ENCODE assay signal across 8 cellular contexts in the genomic region with DNA sequence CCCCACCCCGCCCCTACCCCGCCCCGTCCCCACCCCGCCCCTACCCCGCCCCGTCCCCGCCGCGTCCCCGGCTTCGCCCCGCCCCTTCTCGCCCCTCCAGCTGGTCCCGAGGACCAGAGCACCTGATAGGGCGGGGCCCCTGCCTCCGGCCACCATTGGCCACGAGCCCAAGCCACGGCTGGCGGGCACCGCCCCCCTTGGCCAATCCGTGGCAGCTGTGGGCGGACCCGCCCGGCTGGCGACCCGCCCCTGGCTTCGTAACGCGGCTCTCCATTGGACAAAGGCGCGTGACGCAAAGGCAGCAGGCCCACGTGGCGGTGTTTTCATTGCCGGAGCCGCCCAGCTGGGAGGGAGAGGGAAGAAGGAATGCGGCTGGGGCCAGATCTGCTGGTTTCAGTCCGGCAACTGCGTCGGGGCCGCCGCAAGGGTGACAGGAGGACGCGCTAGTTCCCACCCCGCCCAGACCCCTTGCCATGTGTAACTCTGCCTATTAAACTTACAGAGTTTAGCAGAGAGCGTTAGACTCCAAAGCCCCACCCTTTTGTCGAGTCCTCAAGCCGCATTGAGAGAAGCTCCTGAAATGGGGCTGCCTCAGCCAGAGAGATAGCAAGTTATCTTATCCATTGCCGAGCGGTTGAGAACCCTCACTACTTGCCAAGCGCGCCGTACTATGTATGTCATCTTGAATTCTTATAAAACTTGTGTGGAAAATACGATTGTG. TPM values are rescaled to one million over a fixed set of nuclear protein-coding genes. Genes with fewer than 3 reads are reported as not detected.
DNase-seq lines count a peak whose midpoint lies in the region; FAIRE-seq and TF ChIP-seq lines count a peak whose summit lies in the region.

No MANE protein-coding gene starts in this region.

- H3K23ac ChIP-seq in neuronal stem cell (ENCODE audit: low read depth, low read length, poor library complexity) = no peak overlapping the region

- H3K9me2 ChIP-seq in MM.1S (replicated peaks; ENCODE audit: insufficient read depth, low read length) = no peaks in the 10 kb centered on the region

- H3K27ac ChIP-seq in MM.1S (ENCODE audit: low read length) (peak overlapping the region; percentile 94), neuronal stem cell (replicated peaks; ENCODE audit: low read length) (no peak overlapping the region), subcutaneous abdominal adipose tissue (ENCODE audit: low read depth, low read length) (peak overlapping the region; percentile 66)

- H3K4me3 ChIP-seq in HAP-1 = peak overlapping the region; percentile 26
- H3K4me3 ChIP-seq in MM.1S (ENCODE audit: low read length) = peak overlapping the region; percentile 61
- H3K4me3 ChIP-seq in neuronal stem cell (ENCODE audit: low read length in 2 of 2) = peak overlapping the region; percentile 56 to 72
- peak overlapping the region; percentile 55 to 87 (median 78) for H3K4me3 ChIP-seq in subcutaneous abdominal adipose tissue (ENCODE audit: low read depth in 1 of 5, low read length in 5 of 5)

- no peak overlapping the region for H2AK5ac ChIP-seq in neuronal stem cell (ENCODE audit: low read depth, low read length)

- no peak overlapping the region for H3K4ac ChIP-seq in neuronal stem cell (ENCODE audit: low read length)

- FAIRE-seq in frontal cortex (lab: Jason Lieb, UNC) = no peak

- H3K14ac ChIP-seq in neuronal stem cell (ENCODE audit: low read length) = no peak overlapping the region

- H3K9ac ChIP-seq in MM.1S (ENCODE audit: low read length) = peak overlapping the region; percentile 82
- no peak overlapping the region for H3K9ac ChIP-seq in neuronal stem cell (ENCODE audit: low read depth, low read length, poor library complexity)
- H3K9ac ChIP-seq in subcutaneous abdominal adipose tissue (ENCODE audit: low read length in 5 of 5) = peak overlapping the region in 4 of 5 donors; percentile 41 to 82 (median 52)

- no peak overlapping the region for H4K8ac ChIP-seq in neuronal stem cell (ENCODE audit: low read depth, low read length)

- H3K9me3 ChIP-seq in HAP-1 (no peaks in the 10 kb centered on the region), MM.1S (replicated peaks; ENCODE audit: insufficient read depth, low read length) (no peaks in the 10 kb centered on the region), neuronal stem cell (replicated peaks in 1 of 2; ENCODE audit: control insufficient read depth in 2 of 2, insufficient read depth in 1 of 2, low read depth in 1 of 2, low read length in 2 of 2) (no peaks in the 10 kb centered on the region), subcutaneous abdominal adipose tissue (ENCODE audit: control insufficient read depth in 5 of 5, low read length in 5 of 5) (no peaks in the 10 kb centered on the region)

- H2AFZ ChIP-seq in MM.1S (ENCODE audit: low read length) (no peak overlapping the region), neuronal stem cell (ENCODE audit: low read length) (peak overlapping the region; percentile 83)

- no peak overlapping the region for H3K18ac ChIP-seq in neuronal stem cell (ENCODE audit: low read length)

- peaks cover 41% of the 10 kb centered on the region for H3K79me2 ChIP-seq in MM.1S (ENCODE audit: low read length)

- H4K20me1 ChIP-seq in MM.1S (ENCODE audit: insufficient read depth, low read length) = no peaks in the 10 kb centered on the region

- H3K4me2 ChIP-seq in MM.1S (ENCODE audit: low read depth, low read length) = peak overlapping the region; percentile 82
- H3K4me2 ChIP-seq in neuronal stem cell (ENCODE audit: insufficient read depth, low read length, poor library complexity, severe bottlenecking) = peak overlapping the region; percentile 92

- no peaks in the 10 kb centered on the region for H3K36me3 ChIP-seq in HAP-1 (replicated peaks)
- H3K36me3 ChIP-seq in MM.1S (replicated peaks; ENCODE audit: insufficient read depth, low read length) = no peaks in the 10 kb centered on the region
- H3K36me3 ChIP-seq in neuronal stem cell (replicated peaks in 1 of 2; ENCODE audit: control insufficient read depth in 2 of 2, insufficient read depth in 2 of 2, low read length in 2 of 2) = no peaks in the 10 kb centered on the region
- H3K36me3 ChIP-seq in subcutaneous abdominal adipose tissue (ENCODE audit: control insufficient read depth in 5 of 5, insufficient read depth in 5 of 5, low read length in 5 of 5) = no peaks in the 10 kb centered on the region

- H3K4me1 ChIP-seq in HAP-1 (peaks cover 29% of the 10 kb centered on the region), MM.1S (ENCODE audit: low read length) (peaks cover 49% of the 10 kb centered on the region), neuronal stem cell (ENCODE audit: control insufficient read depth in 2 of 2, insufficient read depth in 1 of 2, low read depth in 1 of 2, low read length in 2 of 2) (peaks cover 3 to 14% of the 10 kb centered on the region in 2 donors), subcutaneous abdominal adipose tissue (ENCODE audit: control insufficient read depth in 5 of 5, insufficient read depth in 5 of 5, low read length in 5 of 5) (peaks cover 7 to 51% (median 46%) of the 10 kb centered on the region in 5 donors)

- peaks cover 49% of the 10 kb centered on the region for H3F3A ChIP-seq in MM.1S (ENCODE audit: insufficient read depth, low read length)

- H4K91ac ChIP-seq in neuronal stem cell (ENCODE audit: low read depth, low read length, poor library complexity) = no peak overlapping the region

- WGBS in neuronal stem cell (ENCODE audit: extremely low coverage in 2 of 2, insufficient read length in 2 of 2, insufficient replicate concordance in 1 of 2), 2 donors = no CpG with 5 or more reads among the region's 54 CpGs

- H3K27me3 ChIP-seq in HAP-1 (ENCODE audit: low read depth) (no peaks in the 10 kb centered on the region), MM.1S (replicated peaks; ENCODE audit: insufficient read depth, low read length) (no peaks in the 10 kb centered on the region), neuronal stem cell (ENCODE audit: control insufficient read depth in 3 of 3, insufficient read depth in 3 of 3, low read depth in 1 of 3, low read length in 3 of 3) (peaks cover 0 to 9% (median 2%) of the 10 kb centered on the region in 3 experiments), subcutaneous abdominal adipose tissue (ENCODE audit: control insufficient read depth in 5 of 5, insufficient read depth in 4 of 5, low read length in 5 of 5) (no peaks in the 10 kb centered on the region)

- no peak overlapping the region for H2BK12ac ChIP-seq in neuronal stem cell (ENCODE audit: low read length)

- in situ Hi-C loops in G401 (cut with HindIII; ENCODE audit: low sequenced_read_pairs) = no loop called here
- in situ Hi-C loops in HAP-1 (cut with MboI; ENCODE audit: low sequenced_read_pairs) = no loop called here

- no peak overlapping the region for H2BK120ac ChIP-seq in neuronal stem cell (ENCODE audit: low read depth, low read length)

- H2BK5ac ChIP-seq in neuronal stem cell (ENCODE audit: low read length) = no peak overlapping the region

- no peaks in the 10 kb centered on the region for H3K79me1 ChIP-seq in neuronal stem cell (ENCODE audit: low read depth, low read length)

- H2BK15ac ChIP-seq in neuronal stem cell (ENCODE audit: low read length) = no peak overlapping the region

- DNase-seq in G401 (ENCODE audit: low spot score) (peak; percentile 98), HAP-1 (ENCODE audit: low spot score in 2 of 2) (peak; percentile 98 to 100), MM.1S (peak; percentile 99), SIG-M5 treated with dmso at 0.1 percent for 504 hours (lab: John Stamatoyannopoulos, UW; ENCODE audit: unreplicated experiment) (peak; percentile 99), frontal cortex (ENCODE audit: low spot score in 2 of 2) (peak; percentile 95 to 96), neuronal stem cell (ENCODE audit: low spot score) (peak; percentile 98)
- peak; percentile 99 for DNase-seq in activated naive CD4-positive, alpha-beta T cell treated with Interleukin-2 at 50 U/mL for 16 hours

- no peak for TF ChIP-seq CTCF in MM.1S (IDR thresholded peaks at IDR 0.05; ENCODE audit: low read length)

RNA-seq across cellular contexts. Expression of gene WIPI1, which starts 0.4 kb away (rescaled TPM):
- total RNA-seq in G401 (2014; rRNA removed; shearing (Covaris generic)) = 19.4 and 35.3 TPM in 2 replicates
- 8.2 TPM for total RNA-seq in frontal cortex
- 16.5 TPM for polyA plus RNA-seq in neuronal stem cell (2013, experiment 1 of 2)
- polyA plus RNA-seq in neuronal stem cell (2013, experiment 2 of 2) = 15.9 TPM

RNA-seq across cellular contexts. Expression of gene PRKAR1A, which starts 54.5 kb away (rescaled TPM):
- 130 and 156 TPM in 2 replicates for total RNA-seq in G401 (2014; rRNA removed; shearing (Covaris generic))
- total RNA-seq in frontal cortex = 411 TPM
- polyA plus RNA-seq in neuronal stem cell (2013, experiment 1 of 2) = 90.5 TPM
- polyA plus RNA-seq in neuronal stem cell (2013, experiment 2 of 2) = 93.4 TPM

Comparison
In these comparisons a context has a peak if more than half of its experiments do, and no peak if none do; other contexts are left out.
1. H3K4me3 ChIP-seq: peak in every context shown above with its lines; median percentile 78 in subcutaneous abdominal adipose tissue; 64 in neuronal stem cell; 61 in MM.1S; 26 in HAP-1.